In the genomic region with DNA sequence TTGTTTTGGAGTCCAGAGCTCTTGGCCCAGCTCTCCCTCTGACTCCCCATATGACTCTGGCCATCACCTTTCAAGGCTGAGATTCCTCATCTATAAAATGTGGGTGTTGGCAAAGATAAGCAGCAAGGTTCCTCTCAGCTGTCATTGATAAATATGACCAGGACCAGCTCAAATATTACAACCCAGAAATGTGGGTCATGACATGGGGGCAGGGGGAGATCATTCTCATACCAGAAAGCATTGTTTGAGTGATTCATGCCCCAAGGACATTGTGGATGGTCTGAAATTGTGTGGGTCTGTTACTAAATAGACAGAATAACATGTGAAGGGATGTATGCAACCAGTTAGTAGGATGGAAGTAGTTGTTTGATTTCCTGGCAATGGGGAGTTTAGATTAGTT, we compare ENCODE assay signal across 29 cellular contexts. TPM values are rescaled to one million over a fixed set of nuclear protein-coding genes. Genes with fewer than 3 reads are reported as not detected.
DNase-seq lines count a peak whose midpoint lies in the region; ATAC-seq, FAIRE-seq and TF ChIP-seq lines count a peak whose summit lies in the region.
"Had no signal": no experiment of that assay in that cellular context is flagged by ENCODE, and none has a peak within 500 bp of the region (broad histone marks: within the 10 kb centered on the region; RNA-seq: fewer than 3 reads in every experiment).

No MANE protein-coding gene starts in this region.

- H3K4me2 ChIP-seq in astrocyte (ENCODE audit: low read length), result no peak overlapping the region
- H3K4me2 ChIP-seq in osteoblast (ENCODE audit: insufficient read depth, low read length), result no peak overlapping the region
- H3K4me2 ChIP-seq: GM23338, KMS-11 had no signal

- no peak for FAIRE-seq in astrocyte (lab: Jason Lieb, UNC)
- FAIRE-seq: GM18507 had no signal

- H4K20me1 ChIP-seq in astrocyte (ENCODE audit: insufficient read depth, low read length) (no peaks in the 10 kb centered on the region), osteoblast (ENCODE audit: insufficient read depth, low read length) (no peaks in the 10 kb centered on the region)

- H3K36me3 ChIP-seq in astrocyte (ENCODE audit: insufficient read depth, low read length) (no peaks in the 10 kb centered on the region), osteoblast (ENCODE audit: insufficient read depth, low read length) (no peaks in the 10 kb centered on the region)
- H3K36me3 ChIP-seq: BE2C, SJSA1 had no signal

- H3K4me3 ChIP-seq in astrocyte (ENCODE audit: insufficient read depth, low read depth, low read length) (no peak overlapping the region), osteoblast (ENCODE audit: insufficient read depth, low read length) (no peak overlapping the region)
- H3K4me3 ChIP-seq: GM23338, SJSA1 had no signal

- H3K9me3 Mint-ChIP-seq in activated CD4-positive, alpha-beta T cell treated with anti-CD3 and anti-CD28 coated beads for 36 hours (ENCODE audit: low read depth), result no peaks in the 10 kb centered on the region
- no peaks in the 10 kb centered on the region for H3K9me3 Mint-ChIP-seq in astrocyte (ENCODE audit: unreplicated experiment)
- no peaks in the 10 kb centered on the region for H3K9me3 Mint-ChIP-seq in naive thymus-derived CD8-positive, alpha-beta T cell
- H3K9me3 Mint-ChIP-seq: CD8-positive, alpha-beta memory T cell; GM23338; H9; IgD-negative memory B cell had no signal

- H3K36me3 Mint-ChIP-seq in activated CD4-positive, alpha-beta T cell treated with anti-CD3 and anti-CD28 coated beads for 36 hours (ENCODE audit: low read depth), result no peaks in the 10 kb centered on the region
- H3K36me3 Mint-ChIP-seq in astrocyte (ENCODE audit: low read depth, unreplicated experiment), result no peaks in the 10 kb centered on the region
- H3K36me3 Mint-ChIP-seq in naive thymus-derived CD8-positive, alpha-beta T cell, result no peaks in the 10 kb centered on the region
- H3K36me3 Mint-ChIP-seq: CD14-positive monocyte, IgD-negative memory B cell had no signal

- POLR2A ChIA-PET in activated CD4-positive, alpha-beta T cell treated with anti-CD3 and anti-CD28 coated beads for 36 hours (lab: Charles Lee), result no interaction called here
- POLR2A ChIA-PET in naive thymus-derived CD8-positive, alpha-beta T cell (lab: Charles Lee), result no interaction called here

- DNase-seq in activated CD4-positive, alpha-beta T cell treated with anti-CD3 and anti-CD28 coated beads for 36 hours, result no peak
- no peak for DNase-seq in activated CD4-positive, alpha-beta T cell treated with anti-CD3 and anti-CD28 coated beads for 48 hours
- DNase-seq in astrocyte (ENCODE audit: low read depth) (peak; percentile 37), osteoblast (ENCODE audit: insufficient read length, low spot score, missing footprints) (peak; percentile 6), COLO829 (ENCODE audit: low spot score) (no peak), NCI-H2107 (lab: John Stamatoyannopoulos, UW) (no peak)
- DNase-seq in naive thymus-derived CD8-positive, alpha-beta T cell, result no peak
- DNase-seq: ACHN; BE2C; CD8-positive, alpha-beta memory T cell; H9; MM.1S; NCI-H1436; NCI-H187; NCI-H2081 treated with DMSO at 0.1 percent for 48 hours; NCI-H2171 treated with DMSO at 0.1 percent for 48 hours; NCI-H524; NCI-H774; NK-92 treated with Interleukin-12 subunit alpha and Interleukin-12 subunit beta, amount 100 ng/mL, for 24 hours; Right ventricle myocardium superior; RPMI8226 had no signal

- CTCF ChIA-PET in activated CD4-positive, alpha-beta T cell treated with anti-CD3 and anti-CD28 coated beads for 36 hours (lab: Charles Lee), result no interaction called here

- H3K27me3 Mint-ChIP-seq in activated CD4-positive, alpha-beta T cell treated with anti-CD3 and anti-CD28 coated beads for 36 hours, result peaks cover 2% of the 10 kb centered on the region
- H3K27me3 Mint-ChIP-seq in astrocyte (ENCODE audit: low read depth, unreplicated experiment), result no peaks in the 10 kb centered on the region
- peaks cover 0 to 3% (median 0%) of the 10 kb centered on the region in 5 donors for H3K27me3 Mint-ChIP-seq in naive thymus-derived CD8-positive, alpha-beta T cell
- H3K27me3 Mint-ChIP-seq: IgD-negative memory B cell had no signal

- H3K9me3 ChIP-seq in astrocyte (ENCODE audit: insufficient read depth, low read depth, low read length), result no peaks in the 10 kb centered on the region
- no peaks in the 10 kb centered on the region for H3K9me3 ChIP-seq in osteoblast (ENCODE audit: low read depth, low read length)
- H3K9me3 ChIP-seq: BE2C, SJSA1 had no signal

- intact Hi-C loops in activated CD4-positive, alpha-beta T cell treated with anti-CD3 and anti-CD28 coated beads for 36 hours (cut with DNase I, micrococcal nuclease), result no loop called here

- H3K27ac ChIP-seq in astrocyte (ENCODE audit: low read depth, low read length) (no peak overlapping the region), osteoblast (ENCODE audit: low read depth, low read length) (no peak overlapping the region)
- H3K27ac ChIP-seq: 22Rv1, KMS-11, SJSA1 had no signal

- no peaks in the 10 kb centered on the region for H3K27me3 ChIP-seq in astrocyte (ENCODE audit: insufficient read depth, low read length)
- H3K27me3 ChIP-seq in osteoblast (ENCODE audit: insufficient read depth, low read length), result no peaks in the 10 kb centered on the region
- H3K27me3 ChIP-seq: SJSA1 had no signal

- H3K9ac ChIP-seq in astrocyte (ENCODE audit: low read length), result no peak overlapping the region
- H3K9ac ChIP-seq: KMS-11 had no signal

- H3K4me3 Mint-ChIP-seq in activated CD4-positive, alpha-beta T cell treated with anti-CD3 and anti-CD28 coated beads for 36 hours, result no peak overlapping the region
- H3K4me3 Mint-ChIP-seq in astrocyte (ENCODE audit: unreplicated experiment), result no peak overlapping the region
- H3K4me3 Mint-ChIP-seq in naive thymus-derived CD8-positive, alpha-beta T cell, result no peak overlapping the region
- H3K4me3 Mint-ChIP-seq: CD14-positive monocyte; CD8-positive, alpha-beta memory T cell; GM23338; H9; IgD-negative memory B cell had no signal

- H2AFZ ChIP-seq in astrocyte (ENCODE audit: low read depth, low read length) (no peak overlapping the region), osteoblast (ENCODE audit: low read length) (no peak overlapping the region)
- H2AFZ ChIP-seq: GM23338 had no signal

- H3K79me2 ChIP-seq in astrocyte (ENCODE audit: insufficient read depth, low read length) (no peaks in the 10 kb centered on the region), osteoblast (ENCODE audit: insufficient read depth, low read length) (no peaks in the 10 kb centered on the region)

- TF ChIP-seq CTCF in astrocyte (IDR thresholded peaks at IDR 0.05; ENCODE audit: insufficient read depth, low read depth, low read length) (no peak), osteoblast (IDR thresholded peaks at IDR 0.05; ENCODE audit: extremely low read depth, low read depth, low read length) (no peak)

- H3K4me1 Mint-ChIP-seq in activated CD4-positive, alpha-beta T cell treated with anti-CD3 and anti-CD28 coated beads for 36 hours, result peaks cover 11% of the 10 kb centered on the region
- peaks cover 5% of the 10 kb centered on the region for H3K4me1 Mint-ChIP-seq in astrocyte (ENCODE audit: low read depth, unreplicated experiment)
- no peaks in the 10 kb centered on the region for H3K4me1 Mint-ChIP-seq in naive thymus-derived CD8-positive, alpha-beta T cell
- H3K4me1 Mint-ChIP-seq: CD14-positive monocyte; CD8-positive, alpha-beta memory T cell; IgD-negative memory B cell had no signal

- peaks cover 10% of the 10 kb centered on the region for H3K4me1 ChIP-seq in astrocyte (ENCODE audit: insufficient read depth, low read length)
- H3K4me1 ChIP-seq in osteoblast (ENCODE audit: insufficient read depth, low read length), result peaks cover 17% of the 10 kb centered on the region
- H3K4me1 ChIP-seq: BE2C had no signal

- ATAC-seq in activated CD4-positive, alpha-beta T cell treated with anti-CD3 and anti-CD28 coated beads for 36 hours, result no peak
- ATAC-seq in naive thymus-derived CD8-positive, alpha-beta T cell, result no peak
- ATAC-seq: GM23338 had no signal

- peak overlapping the region; percentile 1 for H3K27ac Mint-ChIP-seq in activated CD4-positive, alpha-beta T cell treated with anti-CD3 and anti-CD28 coated beads for 36 hours
- H3K27ac Mint-ChIP-seq in astrocyte (ENCODE audit: unreplicated experiment), result no peak overlapping the region
- no peak overlapping the region for H3K27ac Mint-ChIP-seq in naive thymus-derived CD8-positive, alpha-beta T cell
- H3K27ac Mint-ChIP-seq: CD14-positive monocyte; CD8-positive, alpha-beta memory T cell; GM23338; H9; IgD-negative memory B cell had no signal

RNA-seq across cellular contexts. Expression of a gene that starts 13.9 kb away (rescaled TPM):
- total RNA-seq in activated CD4-positive, alpha-beta T cell treated with anti-CD3 and anti-CD28 coated beads for 36 hours, result under 1 TPM; 0.25 to 0.41 TPM
- total RNA-seq in astrocyte (0.14 TPM in 2 replicates), osteoblast (0.29 and 0.36 TPM in 2 replicates)
- total RNA-seq in naive thymus-derived CD8-positive, alpha-beta T cell, result not detected
- not detected for polyA plus RNA-seq in naive thymus-derived CD8-positive, alpha-beta T cell
- total RNA-seq: CD8-positive, alpha-beta memory T cell; G401; Right ventricle myocardium superior had no signal
- polyA plus RNA-seq: CD14-positive monocyte; CD8-positive, alpha-beta memory T cell; IgD-negative memory B cell had no signal

RNA-seq across cellular contexts. Expression of a gene that starts 41.3 kb away (rescaled TPM):
- total RNA-seq in activated CD4-positive, alpha-beta T cell treated with anti-CD3 and anti-CD28 coated beads for 36 hours, result not detected
- total RNA-seq in astrocyte (not detected in 2 replicates), osteoblast (not detected in 2 replicates)
- total RNA-seq in naive thymus-derived CD8-positive, alpha-beta T cell, result not detected
- not detected for polyA plus RNA-seq in naive thymus-derived CD8-positive, alpha-beta T cell
- total RNA-seq: CD8-positive, alpha-beta memory T cell; G401; H9; Right ventricle myocardium superior; SJSA1 had no signal
- polyA plus RNA-seq: CD14-positive monocyte; CD8-positive, alpha-beta memory T cell; GM23338; IgD-negative memory B cell had no signal

RNA-seq across cellular contexts. Expression of a gene that starts 53.4 kb away (rescaled TPM):
- total RNA-seq in activated CD4-positive, alpha-beta T cell treated with anti-CD3 and anti-CD28 coated beads for 36 hours, result 10 to 100 TPM; 16.6 to 16.7 TPM
- total RNA-seq in astrocyte (36.7 and 45.4 TPM in 2 replicates), osteoblast (22.7 and 28.2 TPM in 2 replicates)
- total RNA-seq in naive thymus-derived CD8-positive, alpha-beta T cell, result 10 to 100 TPM in 1 of 2 experiments, 1 to 10 TPM in 1; 9.2 to 13.2 TPM
- 1 to 10 TPM; 2.9 to 6.8 (median 5.9) TPM for polyA plus RNA-seq in naive thymus-derived CD8-positive, alpha-beta T cell

Comparison
In these comparisons a context has a peak if more than half of its experiments do, and no peak if none do; other contexts are left out.
1. DNase-seq: peak in astrocyte (single experiment) and osteoblast (single experiment); none in activated CD4-positive, alpha-beta T cell treated with anti-CD3 and anti-CD28 coated beads for 36 hours (single experiment), activated CD4-positive, alpha-beta T cell treated with anti-CD3 and anti-CD28 coated beads for 48 hours (single experiment), COLO829 (single experiment), naive thymus-derived CD8-positive, alpha-beta T cell (0 of 10) and NCI-H2107 (single experiment).